In genomic region chr12:93823616-93824410, GRCh38 we compare ENCODE assay signal across 15 cellular contexts.
DNase-seq lines count a peak whose midpoint lies in the region.
"Had no signal": no experiment of that assay in that cellular context is flagged by ENCODE, and none has a peak within 500 bp of the region (broad histone marks: within the 10 kb centered on the region; RNA-seq: fewer than 3 reads in every experiment).

No MANE protein-coding gene starts in this region.

- H3K27me3 ChIP-seq in HUES6 (ENCODE audit: control insufficient read depth, insufficient read depth, low read length): no peaks in the 10 kb centered on the region
- no peaks in the 10 kb centered on the region for H3K27me3 ChIP-seq in iPS-20b (ENCODE audit: insufficient read depth, low read length)
- H3K27me3 ChIP-seq in rectal smooth muscle tissue (ENCODE audit: control insufficient read depth, insufficient read depth, low read length): no peaks in the 10 kb centered on the region

- H3K4me1 ChIP-seq in HUES6 (ENCODE audit: control insufficient read depth, insufficient read depth, low read length) (peaks cover 33% of the 10 kb centered on the region), iPS-20b (ENCODE audit: insufficient read depth, low read length) (peaks cover 19% of the 10 kb centered on the region), rectal smooth muscle tissue (ENCODE audit: control insufficient read depth, insufficient read depth, low read length) (peaks cover 43% of the 10 kb centered on the region)

- H3K27ac ChIP-seq in HUES6 (ENCODE audit: low read depth, low read length) (peak overlapping the region; percentile 20; the same call in 1 of the 2 replicates), iPS-20b (ENCODE audit: low read length) (no peak overlapping the region), rectal smooth muscle tissue (ENCODE audit: low read depth, low read length) (peak overlapping the region; percentile 8)

- DNase-seq in astrocyte of the hippocampus (ENCODE audit: low read depth, low spot score): peak; percentile 15
- no peak for DNase-seq in GM19238 (ENCODE audit: insufficient read length, low spot score)
- DNase-seq in SIG-M5 treated with dmso at 0.1 percent for 504 hours (lab: John Stamatoyannopoulos, UW; ENCODE audit: unreplicated experiment): no peak
- DNase-seq in pons (ENCODE audit: low spot score): no peak
- DNase-seq in HUDEP-2 (lab: John Stamatoyannopoulos, UW; ENCODE audit: unreplicated experiment in 76 of 76): no peak
- DNase-seq: activated CD4-positive, alpha-beta T cell treated with anti-CD3 and anti-CD28 coated beads, Interleukin-2, amount 10 ng/mL, durations not matched to agents 7 days and 5 days; activated T-cell treated with anti-CD3 and anti-CD28 coated beads, Interleukin-2, amount 50 U/mL, for 1 hour; mammary epithelial cell; NCI-H1105 treated with DMSO at 0.1 percent for 48 hours; SK-N-SH; stimulated activated naive B cell treated with anti-CD40 and anti-IgM and Interleukin-4, amounts not matched to agents 10 μg/mL and 1 μg/mL and 100 μg/mL, for 72 hours had no signal

- H3K4me3 ChIP-seq in HUES6 (ENCODE audit: low read depth, low read length): peak overlapping the region; percentile 19; the same call in 1 of the 2 replicates
- peak overlapping the region; percentile 31; the same call in 1 of the 2 replicates for H3K4me3 ChIP-seq in iPS-20b (ENCODE audit: low read length)
- no peak overlapping the region for H3K4me3 ChIP-seq in rectal smooth muscle tissue (ENCODE audit: low read length)
- H3K4me3 ChIP-seq: skin epidermis had no signal

- H3K9me3 ChIP-seq in HUES6 (ENCODE audit: control insufficient read depth, insufficient read depth, low read depth, low read length) (no peaks in the 10 kb centered on the region), iPS-20b (ENCODE audit: insufficient read depth, low read depth, low read length) (no peaks in the 10 kb centered on the region)
- H3K9me3 ChIP-seq: SK-N-SH had no signal

- H3K36me3 ChIP-seq in HUES6 (ENCODE audit: control insufficient read depth, insufficient read depth, low read length): no peaks in the 10 kb centered on the region
- no peaks in the 10 kb centered on the region for H3K36me3 ChIP-seq in iPS-20b (ENCODE audit: insufficient read depth, low read depth, low read length)
- no peaks in the 10 kb centered on the region for H3K36me3 ChIP-seq in rectal smooth muscle tissue (ENCODE audit: control insufficient read depth, insufficient read depth, low read length)

- H3K9ac ChIP-seq in HUES6 (ENCODE audit: low read length) (peak overlapping the region; percentile 49), iPS-20b (ENCODE audit: low read depth, low read length) (no peak overlapping the region), rectal smooth muscle tissue (ENCODE audit: low read length) (no peak overlapping the region)
- H3K9ac ChIP-seq: SK-N-SH had no signal
